12 cellular contexts compared by ENCODE assay signal in the genomic region with DNA sequence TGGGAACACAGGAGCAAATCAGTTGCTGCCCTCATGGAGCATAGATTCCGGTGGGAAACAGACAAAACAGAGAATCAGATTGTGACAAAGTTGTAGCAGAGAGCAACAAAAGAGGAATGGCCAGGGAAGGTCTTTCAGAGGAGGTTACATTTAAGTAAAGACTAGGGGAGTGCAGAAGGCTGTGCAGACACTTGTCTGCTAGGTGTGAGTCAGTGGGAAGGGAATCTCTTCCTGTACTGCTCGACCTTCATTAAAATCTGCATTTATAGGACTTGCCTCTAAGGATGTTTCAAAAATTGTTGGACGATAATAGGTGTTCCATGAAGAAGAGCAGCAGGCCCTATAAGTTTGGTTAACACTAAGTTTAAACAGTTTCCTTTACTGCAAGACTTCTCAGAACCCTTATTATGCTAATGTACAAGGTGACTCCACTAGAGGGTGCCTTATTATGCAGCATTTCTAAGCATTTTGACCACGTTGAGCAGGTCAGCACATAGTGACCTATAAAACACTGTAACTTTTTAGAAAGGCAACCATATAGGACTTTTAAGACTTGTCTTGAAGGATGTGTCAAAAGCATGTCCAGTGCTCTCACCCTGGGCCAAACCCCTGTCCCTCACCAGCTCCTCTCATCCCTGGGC.
DNase-seq lines count a peak whose midpoint lies in the region; ATAC-seq and TF ChIP-seq lines count a peak whose summit lies in the region.
"Had no signal": no experiment of that assay in that cellular context is flagged by ENCODE, and none has a peak within 500 bp of the region (broad histone marks: within the 10 kb centered on the region; RNA-seq: fewer than 3 reads in every experiment).

No MANE protein-coding gene starts in this region.

- H3K79me2 ChIP-seq in smooth muscle cell (ENCODE audit: low read depth) = no peaks in the 10 kb centered on the region

- H3K27me3 Mint-ChIP-seq in activated CD8-positive, alpha-beta T cell treated with anti-CD3 and anti-CD28 coated beads for 36 hours = no peaks in the 10 kb centered on the region
- peaks cover 7% of the 10 kb centered on the region for H3K27me3 Mint-ChIP-seq in activated CD8-positive, alpha-beta T cell treated with anti-CD3 and anti-CD28 coated beads, Interleukin-2, amount 10 ng/mL, durations not matched to agents 7 days and 5 days (ENCODE audit: low read depth)
- no peaks in the 10 kb centered on the region for H3K27me3 Mint-ChIP-seq in activated T-helper 17 cell treated with anti-CD3 and anti-CD28 coated beads, Interleukin-2, amount 50 U/mL, for 72 hours

- H3K4me3 Mint-ChIP-seq in activated CD8-positive, alpha-beta T cell treated with anti-CD3 and anti-CD28 coated beads for 36 hours = no peak overlapping the region
- H3K4me3 Mint-ChIP-seq in activated CD8-positive, alpha-beta T cell treated with anti-CD3 and anti-CD28 coated beads, Interleukin-2, amount 10 ng/mL, durations not matched to agents 7 days and 5 days = no peak overlapping the region
- H3K4me3 Mint-ChIP-seq in activated T-helper 17 cell treated with anti-CD3 and anti-CD28 coated beads, Interleukin-2, amount 50 U/mL, for 72 hours = no peak overlapping the region
- H3K4me3 Mint-ChIP-seq: B cell, nephron had no signal

- H3K4me1 ChIP-seq in smooth muscle cell (ENCODE audit: low read depth) = no peaks in the 10 kb centered on the region
- H3K4me1 ChIP-seq in gastrocnemius medialis = no peaks in the 10 kb centered on the region

- H4K20me1 ChIP-seq in smooth muscle cell (ENCODE audit: low read depth) = no peaks in the 10 kb centered on the region

- no peaks in the 10 kb centered on the region for H3K4me1 Mint-ChIP-seq in activated CD8-positive, alpha-beta T cell treated with anti-CD3 and anti-CD28 coated beads for 36 hours (ENCODE audit: low read depth)
- no peaks in the 10 kb centered on the region for H3K4me1 Mint-ChIP-seq in activated CD8-positive, alpha-beta T cell treated with anti-CD3 and anti-CD28 coated beads, Interleukin-2, amount 10 ng/mL, durations not matched to agents 7 days and 5 days (ENCODE audit: low read depth)
- no peaks in the 10 kb centered on the region for H3K4me1 Mint-ChIP-seq in activated T-helper 17 cell treated with anti-CD3 and anti-CD28 coated beads, Interleukin-2, amount 50 U/mL, for 72 hours
- H3K4me1 Mint-ChIP-seq: B cell, nephron had no signal

- intact Hi-C loops in activated CD8-positive, alpha-beta T cell treated with anti-CD3 and anti-CD28 coated beads for 36 hours (cut with micrococcal nuclease) = loop anchor here (5.0 kb wide), 1 partner anchor 235 kb away; no protein-coding TSS in a partner anchor
- intact Hi-C loops in gastrocnemius medialis (cut with DNase I; ENCODE audit: low total_unique reads) = no loop called here

- H3K9me3 Mint-ChIP-seq in activated CD8-positive, alpha-beta T cell treated with anti-CD3 and anti-CD28 coated beads for 36 hours = no peaks in the 10 kb centered on the region
- H3K9me3 Mint-ChIP-seq in activated CD8-positive, alpha-beta T cell treated with anti-CD3 and anti-CD28 coated beads, Interleukin-2, amount 10 ng/mL, durations not matched to agents 7 days and 5 days (ENCODE audit: insufficient read depth) = no peaks in the 10 kb centered on the region
- no peaks in the 10 kb centered on the region for H3K9me3 Mint-ChIP-seq in activated T-helper 17 cell treated with anti-CD3 and anti-CD28 coated beads, Interleukin-2, amount 50 U/mL, for 72 hours
- H3K9me3 Mint-ChIP-seq: nephron had no signal

- H3K9ac ChIP-seq in smooth muscle cell (ENCODE audit: low read depth) = no peak overlapping the region

- no peak for TF ChIP-seq CTCF in activated CD8-positive, alpha-beta T cell treated with anti-CD3 and anti-CD28 coated beads for 36 hours (IDR thresholded peaks at IDR 0.05)
- TF ChIP-seq CTCF in smooth muscle cell (IDR thresholded peaks at IDR 0.05; ENCODE audit: borderline replicate concordance, insufficient read depth, poor library complexity, severe bottlenecking) (peak; percentile 20), gastrocnemius medialis (IDR thresholded peaks at IDR 0.05 in 4 of 5, conservative IDR thresholded peaks at IDR 0.05 in 1 of 5) (peak in 1 of 5 experiments; percentile 10)

- POLR2A ChIA-PET in activated CD8-positive, alpha-beta T cell treated with anti-CD3 and anti-CD28 coated beads for 36 hours (lab: Charles Lee) = interaction anchor here (0.6 to 1.0 kb wide), 2 partner anchors 66 to 105 kb away, joined by 3 read pairs; no protein-coding TSS in a partner anchor
- POLR2A ChIA-PET in activated CD8-positive, alpha-beta T cell treated with anti-CD3 and anti-CD28 coated beads, Interleukin-2, amount 10 ng/mL, durations not matched to agents 7 days and 5 days (lab: Charles Lee) = no interaction called here

- no peaks in the 10 kb centered on the region for H3K36me3 Mint-ChIP-seq in activated CD8-positive, alpha-beta T cell treated with anti-CD3 and anti-CD28 coated beads for 36 hours (ENCODE audit: low read depth)
- no peaks in the 10 kb centered on the region for H3K36me3 Mint-ChIP-seq in activated CD8-positive, alpha-beta T cell treated with anti-CD3 and anti-CD28 coated beads, Interleukin-2, amount 10 ng/mL, durations not matched to agents 7 days and 5 days (ENCODE audit: low read depth)
- H3K36me3 Mint-ChIP-seq in activated T-helper 17 cell treated with anti-CD3 and anti-CD28 coated beads, Interleukin-2, amount 50 U/mL, for 72 hours (ENCODE audit: low read depth) = no peaks in the 10 kb centered on the region

- peaks cover 6% of the 10 kb centered on the region for H3K27me3 ChIP-seq in smooth muscle cell (ENCODE audit: low read depth)
- no peaks in the 10 kb centered on the region for H3K27me3 ChIP-seq in gastrocnemius medialis

- H3K36me3 ChIP-seq in smooth muscle cell (ENCODE audit: low read depth) = no peaks in the 10 kb centered on the region
- no peaks in the 10 kb centered on the region for H3K36me3 ChIP-seq in gastrocnemius medialis

- no peak for TF ChIP-seq POLR2A in gastrocnemius medialis (IDR thresholded peaks at IDR 0.05)

- no peaks in the 10 kb centered on the region for H3F3A ChIP-seq in smooth muscle cell (ENCODE audit: low read depth)

- WGBS in smooth muscle cell (ENCODE audit: low lambda C conversion rate) = 63% methylated on average over 4 of the region's 4 CpGs

- DNase-seq in activated CD8-positive, alpha-beta T cell treated with anti-CD3 and anti-CD28 coated beads for 36 hours = no peak
- DNase-seq in activated CD8-positive, alpha-beta T cell treated with anti-CD3 and anti-CD28 coated beads, Interleukin-2, amount 10 ng/mL, durations not matched to agents 7 days and 5 days = no peak
- DNase-seq in OCI-M1 (lab: John Stamatoyannopoulos, UW) = peak; percentile 24
- DNase-seq in fibroblast of peridontal ligament (ENCODE audit: extremely low read depth) = peak; percentile 13
- no peak for DNase-seq in smooth muscle cell (lab: John Stamatoyannopoulos, UW; ENCODE audit: unreplicated experiment)
- DNase-seq in gastrocnemius medialis = no peak
- no peak for DNase-seq in NCI-H2107 (lab: John Stamatoyannopoulos, UW)
- DNase-seq: effector CD8-positive, alpha-beta T cell; NCI-H82 had no signal

- ATAC-seq in activated CD8-positive, alpha-beta T cell treated with anti-CD3 and anti-CD28 coated beads for 36 hours = peak; percentile 42
- no peak for ATAC-seq in activated CD8-positive, alpha-beta T cell treated with anti-CD3 and anti-CD28 coated beads, Interleukin-2, amount 10 ng/mL, durations not matched to agents 7 days and 5 days
- no peak for ATAC-seq in activated T-helper 17 cell treated with anti-CD3 and anti-CD28 coated beads, Interleukin-2, amount 50 U/mL, for 72 hours (replicated peaks)
- ATAC-seq in gastrocnemius medialis = no peak

- no peak overlapping the region for H3K27ac Mint-ChIP-seq in activated CD8-positive, alpha-beta T cell treated with anti-CD3 and anti-CD28 coated beads for 36 hours
- no peak overlapping the region for H3K27ac Mint-ChIP-seq in activated CD8-positive, alpha-beta T cell treated with anti-CD3 and anti-CD28 coated beads, Interleukin-2, amount 10 ng/mL, durations not matched to agents 7 days and 5 days
- no peak overlapping the region for H3K27ac Mint-ChIP-seq in activated T-helper 17 cell treated with anti-CD3 and anti-CD28 coated beads, Interleukin-2, amount 50 U/mL, for 72 hours
- H3K27ac Mint-ChIP-seq: B cell, nephron had no signal

- H3K9me3 ChIP-seq in smooth muscle cell (replicated peaks; ENCODE audit: low read depth) = no peaks in the 10 kb centered on the region
- no peaks in the 10 kb centered on the region for H3K9me3 ChIP-seq in gastrocnemius medialis

- H3K4me3 ChIP-seq in smooth muscle cell (no peak overlapping the region), gastrocnemius medialis (no peak overlapping the region)

- no peak overlapping the region for H2AFZ ChIP-seq in smooth muscle cell (ENCODE audit: low read depth)

- no peak overlapping the region for H3K4me2 ChIP-seq in smooth muscle cell

- CTCF ChIA-PET in activated CD8-positive, alpha-beta T cell treated with anti-CD3 and anti-CD28 coated beads for 36 hours (lab: Charles Lee) = interaction anchor here (0.6 to 1.2 kb wide), 3 partner anchors 10 to 159 kb away, joined by 3 read pairs; no protein-coding TSS in a partner anchor
- CTCF ChIA-PET in activated CD8-positive, alpha-beta T cell treated with anti-CD3 and anti-CD28 coated beads, Interleukin-2, amount 10 ng/mL, durations not matched to agents 7 days and 5 days (lab: Charles Lee) = interaction anchor here (0.8 to 1.8 kb wide), 4 partner anchors 9 to 236 kb away, joined by 5 to 7 read pairs (median 6); no protein-coding TSS in a partner anchor

- H3K27ac ChIP-seq in smooth muscle cell (ENCODE audit: low read depth) (no peak overlapping the region), gastrocnemius medialis (no peak overlapping the region)

- in situ Hi-C loops in gastrocnemius medialis (cut with MboI; ENCODE audit: low sequenced_read_pairs in 4 of 4) = no loop called here

Comparison
In these comparisons a context has a peak if more than half of its experiments do, and no peak if none do; other contexts are left out.
1. DNase-seq: peak in OCI-M1 (single experiment) and fibroblast of peridontal ligament (single experiment); none in activated CD8-positive, alpha-beta T cell treated with anti-CD3 and anti-CD28 coated beads for 36 hours (single experiment), activated CD8-positive, alpha-beta T cell treated with anti-CD3 and anti-CD28 coated beads, Interleukin-2, amount 10 ng/mL, durations not matched to agents 7 days and 5 days (single experiment), smooth muscle cell (single experiment), gastrocnemius medialis (0 of 2) and NCI-H2107 (single experiment).